In the genomic region with DNA sequence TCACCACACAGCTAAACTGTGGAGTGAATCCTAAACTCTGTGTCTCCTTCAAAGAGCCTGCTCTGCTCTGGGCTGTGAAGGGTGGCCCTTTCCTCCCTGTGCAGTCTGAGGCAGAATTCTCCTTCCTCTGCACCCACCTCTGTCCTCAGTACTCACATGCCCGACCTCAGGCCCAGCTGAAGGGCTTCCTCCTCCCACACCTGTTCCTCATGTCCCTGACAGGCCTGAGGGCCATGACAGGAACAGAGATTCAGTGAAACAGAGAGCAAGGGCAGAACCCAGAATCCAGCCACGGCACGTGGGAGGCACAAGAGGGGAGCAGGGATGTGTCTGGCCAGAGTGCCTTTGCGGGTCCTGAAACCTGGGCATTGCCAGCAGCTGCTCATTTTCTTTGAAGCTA, we compare ENCODE assay signal across 10 cellular contexts. TPM values are rescaled to one million over a fixed set of nuclear protein-coding genes. Genes with fewer than 3 reads are reported as not detected.
DNase-seq lines count a peak whose midpoint lies in the region; ATAC-seq, FAIRE-seq and TF ChIP-seq lines count a peak whose summit lies in the region.
"Had no signal": no experiment of that assay in that cellular context is flagged by ENCODE, and none has a peak within 500 bp of the region (broad histone marks: within the 10 kb centered on the region; RNA-seq: fewer than 3 reads in every experiment).

No MANE protein-coding gene starts in this region.

- peaks cover 54% of the 10 kb centered on the region for H3K4me1 Mint-ChIP-seq in mesothelial cell of epicardium
- peaks cover 20% of the 10 kb centered on the region for H3K4me1 Mint-ChIP-seq in activated CD8-positive, alpha-beta memory T cell treated with anti-CD3 and anti-CD28 coated beads, Interleukin-2, amount 10 ng/mL, durations not matched to agents 7 days and 5 days
- peaks cover 7 to 19% (median 12%) of the 10 kb centered on the region in 7 donors for H3K4me1 Mint-ChIP-seq in naive thymus-derived CD4-positive, alpha-beta T cell

- H3K27me3 Mint-ChIP-seq in mesothelial cell of epicardium (ENCODE audit: low read depth) = no peaks in the 10 kb centered on the region
- no peaks in the 10 kb centered on the region for H3K27me3 Mint-ChIP-seq in activated CD8-positive, alpha-beta memory T cell treated with anti-CD3 and anti-CD28 coated beads, Interleukin-2, amount 10 ng/mL, durations not matched to agents 7 days and 5 days
- H3K27me3 Mint-ChIP-seq in naive thymus-derived CD4-positive, alpha-beta T cell = no peaks in the 10 kb centered on the region

- no peaks in the 10 kb centered on the region for H3K9me3 Mint-ChIP-seq in mesothelial cell of epicardium
- H3K9me3 Mint-ChIP-seq in activated CD8-positive, alpha-beta memory T cell treated with anti-CD3 and anti-CD28 coated beads, Interleukin-2, amount 10 ng/mL, durations not matched to agents 7 days and 5 days (ENCODE audit: low read depth) = peaks cover 2% of the 10 kb centered on the region
- H3K9me3 Mint-ChIP-seq in naive thymus-derived CD4-positive, alpha-beta T cell = peaks cover 0 to 12% (median 4%) of the 10 kb centered on the region in 11 donors

- POLR2A ChIA-PET in naive thymus-derived CD4-positive, alpha-beta T cell (lab: Charles Lee) = no interaction called here

- peaks cover 7% of the 10 kb centered on the region for H3K36me3 Mint-ChIP-seq in mesothelial cell of epicardium
- peaks cover 11% of the 10 kb centered on the region for H3K36me3 Mint-ChIP-seq in activated CD8-positive, alpha-beta memory T cell treated with anti-CD3 and anti-CD28 coated beads, Interleukin-2, amount 10 ng/mL, durations not matched to agents 7 days and 5 days
- H3K36me3 Mint-ChIP-seq in naive thymus-derived CD4-positive, alpha-beta T cell = peaks cover 3 to 32% (median 22%) of the 10 kb centered on the region in 5 donors

- ATAC-seq in GM21447 (IDR thresholded peaks at IDR 0.05; ENCODE audit: unreplicated experiment) = peak; percentile 69
- peak; percentile 64 for ATAC-seq in HG03442 (IDR thresholded peaks at IDR 0.05; ENCODE audit: unreplicated experiment)
- no peak for ATAC-seq in activated CD8-positive, alpha-beta memory T cell treated with anti-CD3 and anti-CD28 coated beads, Interleukin-2, amount 10 ng/mL, durations not matched to agents 7 days and 5 days
- ATAC-seq in naive thymus-derived CD4-positive, alpha-beta T cell = no peak

- no peak overlapping the region for H3K27ac ChIP-seq in naive thymus-derived CD4-positive, alpha-beta T cell (ENCODE audit: low read depth, low read length)

- H3K27me3 ChIP-seq in naive thymus-derived CD4-positive, alpha-beta T cell (ENCODE audit: control insufficient read depth in 2 of 2, insufficient read depth in 2 of 2, low read length in 2 of 2) = no peaks in the 10 kb centered on the region
- H3K27me3 ChIP-seq: MG63 had no signal

- H3K4me3 ChIP-seq in naive thymus-derived CD4-positive, alpha-beta T cell (ENCODE audit: low read length) = no peak overlapping the region
- H3K4me3 ChIP-seq: MG63 had no signal

- no peaks in the 10 kb centered on the region for H3K36me3 ChIP-seq in naive thymus-derived CD4-positive, alpha-beta T cell (ENCODE audit: control insufficient read depth in 2 of 3, insufficient read depth in 3 of 3, low read length in 3 of 3)
- H3K36me3 ChIP-seq: MG63 had no signal

- peak overlapping the region; percentile 64 for H3K27ac Mint-ChIP-seq in mesothelial cell of epicardium
- no peak overlapping the region for H3K27ac Mint-ChIP-seq in activated CD8-positive, alpha-beta memory T cell treated with anti-CD3 and anti-CD28 coated beads, Interleukin-2, amount 10 ng/mL, durations not matched to agents 7 days and 5 days
- peak overlapping the region in 1 of 9 donors; percentile 91 for H3K27ac Mint-ChIP-seq in naive thymus-derived CD4-positive, alpha-beta T cell

- no peak for TF ChIP-seq POLR2A in GM12892 (IDR thresholded peaks at IDR 0.05; ENCODE audit: low read depth, low read length)

- peaks cover 0 to 3% (median 0%) of the 10 kb centered on the region in 3 experiments for H3K9me3 ChIP-seq in naive thymus-derived CD4-positive, alpha-beta T cell (ENCODE audit: control insufficient read depth in 2 of 3, low read length in 3 of 3)
- H3K9me3 ChIP-seq: MG63 had no signal

- H3K4me3 Mint-ChIP-seq in mesothelial cell of epicardium = no peak overlapping the region
- no peak overlapping the region for H3K4me3 Mint-ChIP-seq in activated CD8-positive, alpha-beta memory T cell treated with anti-CD3 and anti-CD28 coated beads, Interleukin-2, amount 10 ng/mL, durations not matched to agents 7 days and 5 days
- peak overlapping the region in 1 of 10 donors; percentile 4 for H3K4me3 Mint-ChIP-seq in naive thymus-derived CD4-positive, alpha-beta T cell

- DNase-seq in GM12892 (ENCODE audit: insufficient read length) (no peak), mesothelial cell of epicardium (ENCODE audit: low spot score in 2 of 2, unreplicated experiment in 2 of 2) (no peak), NCI-H2081 treated with DMSO at 0.1 percent for 48 hours (lab: John Stamatoyannopoulos, UW) (no peak), NCI-H1694 treated with DMSO at 0.1 percent for 48 hours (lab: John Stamatoyannopoulos, UW) (no peak)
- DNase-seq in activated CD8-positive, alpha-beta memory T cell treated with anti-CD3 and anti-CD28 coated beads, Interleukin-2, amount 10 ng/mL, durations not matched to agents 7 days and 5 days = no peak
- DNase-seq in naive thymus-derived CD4-positive, alpha-beta T cell = no peak
- DNase-seq: DMS79, MG63 had no signal

- FAIRE-seq in GM12892 (lab: Jason Lieb, UNC) = peak; percentile 74

- CTCF ChIA-PET in activated CD8-positive, alpha-beta memory T cell treated with anti-CD3 and anti-CD28 coated beads, Interleukin-2, amount 10 ng/mL, durations not matched to agents 7 days and 5 days (lab: Charles Lee) = interaction anchor here (0.7 kb wide), 1 partner anchor 593 kb away, joined by 4 read pairs; no protein-coding TSS in a partner anchor
- CTCF ChIA-PET in naive thymus-derived CD4-positive, alpha-beta T cell (lab: Charles Lee) = interaction anchor here (0.7 kb wide), 1 partner anchor 84 kb away, joined by 5 read pairs; no protein-coding TSS in a partner anchor

- intact Hi-C loops in naive thymus-derived CD4-positive, alpha-beta T cell (cut with micrococcal nuclease) = no loop called here

- TF ChIP-seq CTCF in mesothelial cell of epicardium (IDR thresholded peaks at IDR 0.05; ENCODE audit: unreplicated experiment) = no peak

- no peaks in the 10 kb centered on the region for H3K4me1 ChIP-seq in naive thymus-derived CD4-positive, alpha-beta T cell (ENCODE audit: control insufficient read depth in 2 of 2, insufficient read depth in 2 of 2, low read length in 2 of 2)

RNA-seq across cellular contexts. Expression of a gene that starts 13.9 kb away (rescaled TPM):
- 13.1 TPM for polyA plus RNA-seq in GM12892 (2012; ENCODE audit: missing spikeins)
- 77.8 to 82.8 TPM (median 80.4 TPM) in 3 replicates for total RNA-seq in mesothelial cell of epicardium
- 10 to 100 TPM; 24.0 to 29.0 TPM for total RNA-seq in activated CD8-positive, alpha-beta memory T cell treated with anti-CD3 and anti-CD28 coated beads, Interleukin-2, amount 10 ng/mL, durations not matched to agents 7 days and 5 days
- 10 to 100 TPM; 15.4 to 46.2 (median 19.6) TPM for total RNA-seq in naive thymus-derived CD4-positive, alpha-beta T cell
- 1 to 10 TPM; 5.3 to 6.0 TPM for polyA plus RNA-seq in naive thymus-derived CD4-positive, alpha-beta T cell

Comparison
In these comparisons a context has a peak if more than half of its experiments do, and no peak if none do; other contexts are left out.
1. ATAC-seq: peak in GM21447 (single experiment) and HG03442 (single experiment); none in activated CD8-positive, alpha-beta memory T cell treated with anti-CD3 and anti-CD28 coated beads, Interleukin-2, amount 10 ng/mL, durations not matched to agents 7 days and 5 days (single experiment) and naive thymus-derived CD4-positive, alpha-beta T cell (single experiment).